28 cellular contexts compared by ENCODE assay signal in genomic region chr7:20288036-20288435, GRCh38.
"Had no signal": no experiment of that assay in that cellular context is flagged by ENCODE, and none has a peak within 500 bp of the region (broad histone marks: within the 10 kb centered on the region; RNA-seq: fewer than 3 reads in every experiment).

No MANE protein-coding gene starts in this region.

- H3K4me1 ChIP-seq: ascending aorta, Peyer's patch, SJCRH30 had no signal

- DNase-seq: activated CD4-positive, alpha-beta T cell treated with anti-CD3 and anti-CD28 coated beads for 48 hours; activated CD4-positive, alpha-beta T cell treated with anti-CD3 and anti-CD28 coated beads, Interleukin-2, amount 50 U/mL, for 48 hours; activated CD4-positive, CD25-positive, alpha-beta regulatory T cell treated with anti-CD3 and anti-CD28 coated beads, Interleukin-2, amount 50 U/mL, for 72 hours; activated CD8-positive, alpha-beta memory T cell treated with anti-CD3 and anti-CD28 coated beads, Interleukin-2, amount 10 ng/mL, durations not matched to agents 7 days and 5 days; activated effector memory CD4-positive, alpha-beta T cell treated with anti-CD3 and anti-CD28 coated beads, Interleukin-2, amount 50 U/mL, for 16 hours; activated naive CD4-positive, alpha-beta T cell treated with Interleukin-2 at 50 U/mL for 16 hours; activated naive CD8-positive, alpha-beta T cell treated with anti-CD3 and anti-CD28 coated beads, Interleukin-2, amount 50 U/mL, for 24 hours; activated T-cell treated with anti-CD3 and anti-CD28 coated beads, Interleukin-2, amount 50 U/mL, for 4 hours; amniotic stem cell; MG63; MV-4-11; NCI-H1092 treated with DMSO at 0.1 percent for 48 hours; NCI-H1436 treated with DMSO at 0.1 percent for 48 hours; NCI-H187 treated with DMSO at 0.1 percent for 48 hours; NCI-H2081 treated with DMSO at 0.1 percent for 48 hours; NCI-H2171; NCI-H2227 treated with DMSO at 0.1 percent for 48 hours; NCI-H526 treated with DMSO at 0.1 percent for 48 hours; NK-92 treated with Interleukin-12 subunit alpha and Interleukin-12 subunit beta, amount 100 ng/mL, for 24 hours; Peyer's patch; Right ventricle myocardium superior; SJCRH30; T-helper 17 cell; T-helper 9 cell had no signal

- H3K36me3 ChIP-seq: ascending aorta, MG63, Peyer's patch, SJCRH30 had no signal

- H3K4me3 ChIP-seq: ascending aorta, MG63, Peyer's patch, SJCRH30 had no signal

- ATAC-seq: activated CD8-positive, alpha-beta memory T cell treated with anti-CD3 and anti-CD28 coated beads, Interleukin-2, amount 10 ng/mL, durations not matched to agents 7 days and 5 days; activated naive CD4-positive, alpha-beta T cell treated with anti-CD3 and anti-CD28 coated beads, Interleukin-2, amount 50 U/mL, for 72 hours; activated naive CD8-positive, alpha-beta T cell treated with anti-CD3 and anti-CD28 coated beads, Interleukin-2, amount 50 U/mL, for 24 hours; activated T-cell treated with anti-CD3 and anti-CD28 coated beads, Interleukin-2, amount 50 U/mL, for 4 hours; T-helper 17 cell; WTC11 had no signal

- H3K27me3 ChIP-seq: ascending aorta, MG63, Peyer's patch, SJCRH30 had no signal

- H3K9me3 ChIP-seq: ascending aorta, MG63, Peyer's patch, SJCRH30 had no signal

- H3K27ac ChIP-seq: ascending aorta, Peyer's patch, RWPE1, SJCRH30 had no signal
